In the genomic region with DNA sequence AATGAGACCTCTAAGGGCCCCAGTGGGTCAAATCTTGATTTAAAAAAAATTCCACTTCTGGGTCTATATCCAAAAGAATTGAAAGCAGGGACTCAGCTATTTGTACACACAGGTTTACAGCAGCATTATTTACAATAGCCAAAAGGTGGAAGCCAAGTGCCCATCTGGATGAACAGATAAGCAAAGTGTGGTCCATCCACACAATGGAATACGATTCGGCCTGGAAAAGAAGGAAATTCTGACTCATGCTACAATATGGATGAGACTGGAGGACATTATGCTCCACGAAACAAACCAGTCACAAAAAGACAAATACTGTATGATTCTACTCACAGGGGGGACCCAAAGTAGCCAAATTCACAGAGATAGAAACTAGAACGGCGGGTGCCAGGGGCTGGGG, we compare ENCODE assay signal across 22 cellular contexts.
"Had no signal": no experiment of that assay in that cellular context is flagged by ENCODE, and none has a peak within 500 bp of the region (broad histone marks: within the 10 kb centered on the region; RNA-seq: fewer than 3 reads in every experiment).

No MANE protein-coding gene starts in this region.

- H3K36me3 ChIP-seq: breast epithelium, thyroid gland had no signal

- DNase-seq: activated B cell treated with CpG ODN at 0.5 μM for 24 hours; activated CD4-positive, alpha-beta T cell treated with anti-CD3 and anti-CD28 coated beads for 36 hours; activated CD4-positive, alpha-beta T cell treated with anti-CD3 and anti-CD28 coated beads, Interleukin-2, amount 50 U/mL, for 4 hours; activated CD8-positive, alpha-beta memory T cell treated with anti-CD3 and anti-CD28 coated beads for 24 hours; activated CD8-positive, alpha-beta memory T cell treated with anti-CD3 and anti-CD28 coated beads, Interleukin-2, amount 50 U/mL, for 4 hours; activated naive CD4-positive, alpha-beta T cell treated with Interleukin-2 at 50 U/mL for 16 hours; activated naive CD8-positive, alpha-beta T cell treated with anti-CD3 and anti-CD28 coated beads for 36 hours; activated T-cell treated with anti-CD3 and anti-CD28 coated beads, Interleukin-2, amount 50 U/mL, for 24 hours; effector CD4-positive, alpha-beta T cell; foreskin melanocyte; islet precursor cell; left colon; mesendoderm; naive B cell; stimulated activated CD4-positive, alpha-beta T cell treated with anti-CD3 and anti-CD28 coated beads, Interleukin-4, amount 100 ng/mL, for 1 hour; stimulated activated naive CD8-positive, alpha-beta T cell treated with anti-CD3 and anti-CD28 coated beads, Interleukin-15, Interleukin-2, amounts not matched to agents 100 U/mL and 50 U/mL, for 24 hours; T-helper 1 cell; thyroid gland had no signal

- H3K27ac ChIP-seq: breast epithelium, coronary artery, thyroid gland had no signal

- H3K4me1 ChIP-seq: breast epithelium, thyroid gland had no signal

- H3K4me3 ChIP-seq: breast epithelium, coronary artery, smooth muscle cell, thyroid gland had no signal

- H3K27me3 ChIP-seq: thyroid gland had no signal

- H3K4me2 ChIP-seq: smooth muscle cell had no signal

- H3K9me3 ChIP-seq: thyroid gland had no signal

- ATAC-seq: activated CD4-positive, alpha-beta T cell treated with anti-CD3 and anti-CD28 coated beads for 36 hours; left colon; sciatic nerve; stimulated activated naive CD8-positive, alpha-beta T cell treated with anti-CD3 and anti-CD28 coated beads, Interleukin-15, Interleukin-2, amounts not matched to agents 100 U/mL and 50 U/mL, for 24 hours had no signal
